13 cellular contexts compared by ENCODE assay signal in genomic region chr2:207202645-207203044, GRCh38. TPM values are rescaled to one million over a fixed set of nuclear protein-coding genes. Genes with fewer than 3 reads are reported as not detected.
DNase-seq lines count a peak whose midpoint lies in the region; ATAC-seq, FAIRE-seq and TF ChIP-seq lines count a peak whose summit lies in the region.
"Had no signal": no experiment of that assay in that cellular context is flagged by ENCODE, and none has a peak within 500 bp of the region (broad histone marks: within the 10 kb centered on the region; RNA-seq: fewer than 3 reads in every experiment).

No MANE protein-coding gene starts in this region.

- no peak overlapping the region for H3K27ac ChIP-seq in Karpas-422 (ENCODE audit: low read length)
- H3K27ac ChIP-seq in keratinocyte (ENCODE audit: control insufficient read depth, insufficient read depth, low read length): no peak overlapping the region
- H3K27ac ChIP-seq: spleen had no signal

- peak; percentile 97 for FAIRE-seq in keratinocyte (lab: Jason Lieb, UNC)

- H3K4me2 ChIP-seq in Karpas-422 (ENCODE audit: low read depth, low read length, poor library complexity, severe bottlenecking): no peak overlapping the region
- H3K4me2 ChIP-seq in keratinocyte (ENCODE audit: control insufficient read depth, extremely low read depth, insufficient read depth, low read depth, low read length): no peak overlapping the region

- H3K9me3 ChIP-seq in Karpas-422 (ENCODE audit: low read length) (no peaks in the 10 kb centered on the region), keratinocyte (ENCODE audit: control insufficient read depth, low read depth, low read length) (no peaks in the 10 kb centered on the region)
- H3K9me3 ChIP-seq: spleen had no signal

- H3K27me3 Mint-ChIP-seq in activated CD8-positive, alpha-beta T cell treated with anti-CD3 and anti-CD28 coated beads, Interleukin-2, amount 10 ng/mL, durations not matched to agents 7 days and 5 days (ENCODE audit: low read depth): no peaks in the 10 kb centered on the region

- no peak for TF ChIP-seq CTCF in keratinocyte (optimal IDR thresholded peaks at IDR 0.05 in 1 of 3, IDR thresholded peaks at IDR 0.05 in 1 of 3, conservative IDR thresholded peaks at IDR 0.05 in 1 of 3; ENCODE audit: extremely low read depth in 1 of 3, insufficient read depth in 2 of 3, low read length in 3 of 3)

- no peak overlapping the region for H3K4me3 Mint-ChIP-seq in activated CD8-positive, alpha-beta T cell treated with anti-CD3 and anti-CD28 coated beads, Interleukin-2, amount 10 ng/mL, durations not matched to agents 7 days and 5 days

- no peaks in the 10 kb centered on the region for H3K4me1 Mint-ChIP-seq in activated CD8-positive, alpha-beta T cell treated with anti-CD3 and anti-CD28 coated beads, Interleukin-2, amount 10 ng/mL, durations not matched to agents 7 days and 5 days (ENCODE audit: low read depth)

- H3K27ac Mint-ChIP-seq in activated CD8-positive, alpha-beta T cell treated with anti-CD3 and anti-CD28 coated beads, Interleukin-2, amount 10 ng/mL, durations not matched to agents 7 days and 5 days: no peak overlapping the region

- H3K36me3 Mint-ChIP-seq in activated CD8-positive, alpha-beta T cell treated with anti-CD3 and anti-CD28 coated beads, Interleukin-2, amount 10 ng/mL, durations not matched to agents 7 days and 5 days (ENCODE audit: low read depth): no peaks in the 10 kb centered on the region

- H3K36me3 ChIP-seq in Karpas-422 (ENCODE audit: insufficient read depth, low read length): 0 out of 2 replicates have a peak, but pooled peaks cover 1% of the 10 kb centered on the region
- no peaks in the 10 kb centered on the region for H3K36me3 ChIP-seq in keratinocyte (ENCODE audit: control insufficient read depth in 2 of 2, extremely low read depth in 1 of 2, insufficient read depth in 2 of 2, low read length in 2 of 2)
- H3K36me3 ChIP-seq: spleen had no signal

- CTCF ChIA-PET in activated CD8-positive, alpha-beta T cell treated with anti-CD3 and anti-CD28 coated beads, Interleukin-2, amount 10 ng/mL, durations not matched to agents 7 days and 5 days (lab: Charles Lee): interaction anchor here (0.6 to 1.2 kb wide), 2 partner anchors 21 to 1171 kb away, joined by 3 read pairs; no protein-coding TSS in a partner anchor

- peaks cover 3% of the 10 kb centered on the region; the same call in 1 of the 2 replicates for H3K4me1 ChIP-seq in Karpas-422 (ENCODE audit: low read length)
- H3K4me1 ChIP-seq in keratinocyte (ENCODE audit: control insufficient read depth, extremely low read depth, insufficient read depth, low read length): no peaks in the 10 kb centered on the region
- H3K4me1 ChIP-seq: spleen had no signal

- H3K4me3 ChIP-seq in Karpas-422 (ENCODE audit: low read length) (no peak overlapping the region), keratinocyte (ENCODE audit: control insufficient read depth in 2 of 3, extremely low read depth in 1 of 3, insufficient read depth in 2 of 3, low read depth in 1 of 3, low read length in 3 of 3) (no peak overlapping the region)
- H3K4me3 ChIP-seq: spleen had no signal

- DNase-seq in ELF-1 (ENCODE audit: low read depth, low spot score): peak; percentile 45
- peak; percentile 55 for DNase-seq in Karpas-422
- peak; percentile 31 for DNase-seq in activated CD8-positive, alpha-beta T cell treated with anti-CD3 and anti-CD28 coated beads, Interleukin-2, amount 10 ng/mL, durations not matched to agents 7 days and 5 days
- no peak for DNase-seq in keratinocyte (ENCODE audit: low read depth, low spot score)
- no peak for DNase-seq in NCI-H1930 (lab: John Stamatoyannopoulos, UW)
- DNase-seq: central memory CD4-positive, alpha-beta T cell; left ventricle myocardium superior; NCI-H2227 treated with DMSO at 0.1 percent for 48 hours; spleen had no signal

- H3K9me3 Mint-ChIP-seq in activated CD8-positive, alpha-beta T cell treated with anti-CD3 and anti-CD28 coated beads, Interleukin-2, amount 10 ng/mL, durations not matched to agents 7 days and 5 days (ENCODE audit: insufficient read depth): no peaks in the 10 kb centered on the region

- H3K27me3 ChIP-seq in Karpas-422 (ENCODE audit: low read length) (no peaks in the 10 kb centered on the region), keratinocyte (ENCODE audit: control insufficient read depth, extremely low read depth, insufficient read depth, low read length) (no peaks in the 10 kb centered on the region)
- H3K27me3 ChIP-seq: spleen had no signal

- H2AFZ ChIP-seq in Karpas-422 (ENCODE audit: low read length) (no peak overlapping the region), keratinocyte (ENCODE audit: control insufficient read depth, low read length) (no peak overlapping the region)

- H3K9ac ChIP-seq in Karpas-422 (ENCODE audit: low read length): no peak overlapping the region
- H3K9ac ChIP-seq in keratinocyte (ENCODE audit: control insufficient read depth, extremely low read depth, insufficient read depth, low read length): no peak overlapping the region

- POLR2A ChIA-PET in activated CD8-positive, alpha-beta T cell treated with anti-CD3 and anti-CD28 coated beads, Interleukin-2, amount 10 ng/mL, durations not matched to agents 7 days and 5 days (lab: Charles Lee): no interaction called here

- H3K9me1 ChIP-seq in keratinocyte (ENCODE audit: control insufficient read depth, extremely low read depth, insufficient read depth, low read length): no peaks in the 10 kb centered on the region

- ATAC-seq in activated CD8-positive, alpha-beta T cell treated with anti-CD3 and anti-CD28 coated beads, Interleukin-2, amount 10 ng/mL, durations not matched to agents 7 days and 5 days: no peak
- no peak for ATAC-seq in HG02798 (IDR thresholded peaks at IDR 0.05; ENCODE audit: poor library complexity, unreplicated experiment)
- no peak for ATAC-seq in GM18520 (IDR thresholded peaks at IDR 0.05; ENCODE audit: unreplicated experiment)
- ATAC-seq in HG03571 (IDR thresholded peaks at IDR 0.05; ENCODE audit: unreplicated experiment): no peak
- ATAC-seq: activated CD4-positive, CD25-positive, alpha-beta regulatory T cell treated with anti-CD3 and anti-CD28 coated beads, Interleukin-2, amount 50 U/mL, for 24 hours; left ventricle myocardium superior had no signal

- dilution Hi-C loops in keratinocyte (cut with MboI; ENCODE audit: extremely low pct_ligation_motif_present, low sequenced_read_pairs): no loop called here

- H3K79me2 ChIP-seq in Karpas-422 (ENCODE audit: low read length): no peaks in the 10 kb centered on the region
- no peaks in the 10 kb centered on the region for H3K79me2 ChIP-seq in keratinocyte (ENCODE audit: control insufficient read depth, insufficient read depth, low read length)

- H4K20me1 ChIP-seq in Karpas-422 (ENCODE audit: insufficient read depth, low read depth, low read length) (no peaks in the 10 kb centered on the region), keratinocyte (ENCODE audit: control insufficient read depth, extremely low read depth, insufficient read depth, low read length) (no peaks in the 10 kb centered on the region)

- H3K9me2 ChIP-seq in Karpas-422 (replicated peaks; ENCODE audit: insufficient read depth, low read length): no peaks in the 10 kb centered on the region

RNA-seq across cellular contexts. Expression of gene KLF7, which starts 36.9 kb away (rescaled TPM):
- 6.5 and 8.8 TPM in 2 replicates for total RNA-seq in Karpas-422 (2014; rRNA removed; shearing (Covaris generic); ENCODE audit: low replicate concordance)
- 10 to 100 TPM; 16.5 to 19.2 TPM for total RNA-seq in activated CD8-positive, alpha-beta T cell treated with anti-CD3 and anti-CD28 coated beads, Interleukin-2, amount 10 ng/mL, durations not matched to agents 7 days and 5 days
- 42.5 to 44.7 TPM (median 44.0 TPM) in 3 replicates for polyA plus RNA-seq in keratinocyte
- polyA plus RNA-seq in keratinocyte (2011; ENCODE audit: low read depth): 20.3 TPM
- polyA plus RNA-seq in keratinocyte (2011; cell fraction: cytosol; rRNA removed): 30.4 and 30.6 TPM in 2 replicates
- polyA plus RNA-seq in keratinocyte (2011; cell fraction: nucleus; rRNA removed): 148 and 159 TPM in 2 replicates
- 22.7 and 30.7 TPM in 2 replicates for polyA plus RNA-seq in keratinocyte (2012; ENCODE audit: low replicate concordance)
- 130 to 189 TPM (median 170 TPM) in 3 replicates for polyA minus RNA-seq in keratinocyte
- 17.1 TPM for polyA minus RNA-seq in keratinocyte (2011; cell fraction: cytosol; rRNA and poly(A)+ RNA removed)
- 66.6 and 144 TPM in 2 replicates for polyA minus RNA-seq in keratinocyte (2011; cell fraction: nucleus; rRNA and poly(A)+ RNA removed)

Comparison
In these comparisons a context has a peak if more than half of its experiments do, and no peak if none do; other contexts are left out.
1. DNase-seq: peak in ELF-1 (single experiment), Karpas-422 (single experiment) and activated CD8-positive, alpha-beta T cell treated with anti-CD3 and anti-CD28 coated beads, Interleukin-2, amount 10 ng/mL, durations not matched to agents 7 days and 5 days (single experiment); none in keratinocyte (single experiment) and NCI-H1930 (0 of 2).